10 cellular contexts compared by ENCODE assay signal in the genomic region with DNA sequence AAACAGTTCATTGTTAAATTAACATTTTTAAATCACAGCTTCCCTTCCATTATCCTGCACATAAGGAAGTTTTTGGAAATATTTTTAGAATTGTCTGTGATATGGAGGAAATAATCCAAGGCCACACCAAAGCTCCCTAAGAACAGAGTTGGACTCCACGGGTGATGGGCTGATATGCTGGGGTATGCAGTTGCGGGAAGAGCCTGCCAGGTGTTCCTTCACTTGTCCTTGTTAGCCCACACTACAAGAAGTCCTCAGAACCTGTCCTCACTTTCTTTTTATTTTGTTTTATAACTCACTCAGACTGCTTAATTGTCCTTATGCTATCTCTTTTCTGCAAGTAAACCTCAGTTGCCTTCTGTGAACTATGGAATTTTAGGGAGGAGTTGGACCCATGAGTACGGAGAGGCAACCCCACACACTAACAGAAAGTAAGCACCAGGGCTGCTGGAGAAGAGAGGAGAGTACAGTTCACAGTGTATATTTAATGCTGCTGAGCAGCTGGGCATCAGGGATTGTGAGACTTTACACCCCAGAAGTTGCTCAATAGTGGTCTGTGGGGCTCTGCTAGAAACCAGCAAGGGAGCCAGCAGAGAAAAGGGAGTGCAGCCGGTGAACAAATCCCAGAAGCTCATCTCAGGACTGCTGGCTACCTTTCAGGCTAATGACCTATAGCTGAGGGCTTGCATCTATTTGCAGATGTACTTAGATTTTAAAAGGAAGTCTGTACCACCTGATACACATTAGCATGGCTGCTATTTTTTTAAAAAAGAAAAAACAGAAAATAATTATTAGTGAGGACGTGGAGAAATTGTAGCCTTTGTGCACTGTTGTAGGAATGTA.
DNase-seq lines count a peak whose midpoint lies in the region; ATAC-seq and TF ChIP-seq lines count a peak whose summit lies in the region.
"Had no signal": no experiment of that assay in that cellular context is flagged by ENCODE, and none has a peak within 500 bp of the region (broad histone marks: within the 10 kb centered on the region; RNA-seq: fewer than 3 reads in every experiment).

No MANE protein-coding gene starts in this region.

- DNase-seq in HuH-7.5 (ENCODE audit: low spot score) (peak; percentile 12), SKM-1 treated with dmso at 0.1 percent for 144 hours (lab: John Stamatoyannopoulos, UW; ENCODE audit: unreplicated experiment) (peak; percentile 85), heart right ventricle (no peak), spleen (no peak), HK-2 (ENCODE audit: unreplicated experiment) (no peak), DMS53 treated with DMSO at 0.1 percent for 48 hours (lab: John Stamatoyannopoulos, UW; ENCODE audit: unreplicated experiment) (no peak)
- no peak for DNase-seq in effector CD4-positive, alpha-beta T cell
- DNase-seq: NCI-H774 had no signal

- H3K4me3 ChIP-seq in heart right ventricle (no peak overlapping the region), spleen (no peak overlapping the region)
- H3K4me3 ChIP-seq: skin epidermis had no signal

- H3K27me3 ChIP-seq in heart right ventricle, result no peaks in the 10 kb centered on the region
- no peaks in the 10 kb centered on the region for H3K27me3 ChIP-seq in spleen (replicated peaks in 1 of 7)

- 16 to 17% methylated on average over 5 of the region's 5 CpGs for WGBS in heart right ventricle, 2 donors
- WGBS in spleen, 5 donors, result 39 to 56% (median 52%) methylated on average over 5 of the region's 5 CpGs

- H3K9me3 ChIP-seq in heart right ventricle (no peaks in the 10 kb centered on the region), spleen (no peaks in the 10 kb centered on the region)

- intact Hi-C loops in heart right ventricle (cut with DNase I) (loop anchor here in 3 of 10 donors (5.0 to 10.0 kb wide), 4 partner anchors 57 to 345 kb away; a partner anchor contains a TSS), spleen (cut with DNase I; ENCODE audit: low total_unique reads) (loop anchor here (10.0 kb wide), 1 partner anchor 55 kb away; no protein-coding TSS in a partner anchor)

- no peak for TF ChIP-seq POLR2A in spleen (IDR thresholded peaks at IDR 0.05)

- H3K27ac ChIP-seq in heart right ventricle (peak overlapping the region in 9 of 10 donors; percentile 17 to 90 (median 75)), spleen (peak overlapping the region in 7 of 8 donors; percentile 4 to 84 (median 68))

- H3K4me1 ChIP-seq in heart right ventricle (peaks cover 8 to 46% (median 28%) of the 10 kb centered on the region in 9 donors), spleen (peaks cover 0 to 63% (median 21%) of the 10 kb centered on the region in 6 donors)

- H3K36me3 ChIP-seq in heart right ventricle, result no peaks in the 10 kb centered on the region
- no peaks in the 10 kb centered on the region for H3K36me3 ChIP-seq in spleen

- TF ChIP-seq CTCF in heart right ventricle (IDR thresholded peaks at IDR 0.05) (no peak), spleen (IDR thresholded peaks at IDR 0.05 in 8 of 11, conservative IDR thresholded peaks at IDR 0.05 in 3 of 11) (no peak)

- ATAC-seq in heart right ventricle (peak in 7 of 8 donors; percentile 29 to 53 (median 40)), GM19023 (IDR thresholded peaks at IDR 0.05; ENCODE audit: unreplicated experiment) (no peak)

Comparison
In these comparisons a context has a peak if more than half of its experiments do, and no peak if none do; other contexts are left out.
1. DNase-seq: peak in HuH-7.5 (single experiment) and SKM-1 treated with dmso at 0.1 percent for 144 hours (single experiment); none in heart right ventricle (0 of 2), spleen (single experiment), HK-2 (single experiment), effector CD4-positive, alpha-beta T cell (single experiment) and DMS53 treated with DMSO at 0.1 percent for 48 hours (single experiment).